In the genomic region with DNA sequence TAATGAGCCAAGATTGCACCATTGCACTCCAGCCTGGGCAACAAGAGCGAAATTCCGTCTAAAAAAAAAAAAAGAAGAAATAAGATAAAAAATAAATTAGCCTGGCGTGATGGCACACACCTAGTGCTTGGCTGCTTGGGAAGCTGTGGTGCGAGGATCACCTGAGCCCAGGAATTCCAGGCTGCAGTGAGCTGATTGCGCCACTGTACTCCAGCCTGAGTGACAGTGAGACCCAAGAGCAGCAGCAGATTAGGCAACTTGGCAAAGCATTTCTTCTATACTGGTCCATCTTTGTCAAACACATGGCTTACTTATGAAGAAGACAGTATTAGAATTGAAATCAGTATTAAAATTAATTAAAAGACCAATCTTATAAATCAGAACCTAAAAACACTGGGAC, we compare ENCODE assay signal across 1 cellular context.
TF ChIP-seq lines count a peak whose summit lies in the region.

No MANE protein-coding gene starts in this region.

TF ChIP-seq in GM23338, 12 proteins besides CTCF, POLR2A, EP300 and RAD21 (continued from another document):
- TF ChIP-seq, protein P1, sequence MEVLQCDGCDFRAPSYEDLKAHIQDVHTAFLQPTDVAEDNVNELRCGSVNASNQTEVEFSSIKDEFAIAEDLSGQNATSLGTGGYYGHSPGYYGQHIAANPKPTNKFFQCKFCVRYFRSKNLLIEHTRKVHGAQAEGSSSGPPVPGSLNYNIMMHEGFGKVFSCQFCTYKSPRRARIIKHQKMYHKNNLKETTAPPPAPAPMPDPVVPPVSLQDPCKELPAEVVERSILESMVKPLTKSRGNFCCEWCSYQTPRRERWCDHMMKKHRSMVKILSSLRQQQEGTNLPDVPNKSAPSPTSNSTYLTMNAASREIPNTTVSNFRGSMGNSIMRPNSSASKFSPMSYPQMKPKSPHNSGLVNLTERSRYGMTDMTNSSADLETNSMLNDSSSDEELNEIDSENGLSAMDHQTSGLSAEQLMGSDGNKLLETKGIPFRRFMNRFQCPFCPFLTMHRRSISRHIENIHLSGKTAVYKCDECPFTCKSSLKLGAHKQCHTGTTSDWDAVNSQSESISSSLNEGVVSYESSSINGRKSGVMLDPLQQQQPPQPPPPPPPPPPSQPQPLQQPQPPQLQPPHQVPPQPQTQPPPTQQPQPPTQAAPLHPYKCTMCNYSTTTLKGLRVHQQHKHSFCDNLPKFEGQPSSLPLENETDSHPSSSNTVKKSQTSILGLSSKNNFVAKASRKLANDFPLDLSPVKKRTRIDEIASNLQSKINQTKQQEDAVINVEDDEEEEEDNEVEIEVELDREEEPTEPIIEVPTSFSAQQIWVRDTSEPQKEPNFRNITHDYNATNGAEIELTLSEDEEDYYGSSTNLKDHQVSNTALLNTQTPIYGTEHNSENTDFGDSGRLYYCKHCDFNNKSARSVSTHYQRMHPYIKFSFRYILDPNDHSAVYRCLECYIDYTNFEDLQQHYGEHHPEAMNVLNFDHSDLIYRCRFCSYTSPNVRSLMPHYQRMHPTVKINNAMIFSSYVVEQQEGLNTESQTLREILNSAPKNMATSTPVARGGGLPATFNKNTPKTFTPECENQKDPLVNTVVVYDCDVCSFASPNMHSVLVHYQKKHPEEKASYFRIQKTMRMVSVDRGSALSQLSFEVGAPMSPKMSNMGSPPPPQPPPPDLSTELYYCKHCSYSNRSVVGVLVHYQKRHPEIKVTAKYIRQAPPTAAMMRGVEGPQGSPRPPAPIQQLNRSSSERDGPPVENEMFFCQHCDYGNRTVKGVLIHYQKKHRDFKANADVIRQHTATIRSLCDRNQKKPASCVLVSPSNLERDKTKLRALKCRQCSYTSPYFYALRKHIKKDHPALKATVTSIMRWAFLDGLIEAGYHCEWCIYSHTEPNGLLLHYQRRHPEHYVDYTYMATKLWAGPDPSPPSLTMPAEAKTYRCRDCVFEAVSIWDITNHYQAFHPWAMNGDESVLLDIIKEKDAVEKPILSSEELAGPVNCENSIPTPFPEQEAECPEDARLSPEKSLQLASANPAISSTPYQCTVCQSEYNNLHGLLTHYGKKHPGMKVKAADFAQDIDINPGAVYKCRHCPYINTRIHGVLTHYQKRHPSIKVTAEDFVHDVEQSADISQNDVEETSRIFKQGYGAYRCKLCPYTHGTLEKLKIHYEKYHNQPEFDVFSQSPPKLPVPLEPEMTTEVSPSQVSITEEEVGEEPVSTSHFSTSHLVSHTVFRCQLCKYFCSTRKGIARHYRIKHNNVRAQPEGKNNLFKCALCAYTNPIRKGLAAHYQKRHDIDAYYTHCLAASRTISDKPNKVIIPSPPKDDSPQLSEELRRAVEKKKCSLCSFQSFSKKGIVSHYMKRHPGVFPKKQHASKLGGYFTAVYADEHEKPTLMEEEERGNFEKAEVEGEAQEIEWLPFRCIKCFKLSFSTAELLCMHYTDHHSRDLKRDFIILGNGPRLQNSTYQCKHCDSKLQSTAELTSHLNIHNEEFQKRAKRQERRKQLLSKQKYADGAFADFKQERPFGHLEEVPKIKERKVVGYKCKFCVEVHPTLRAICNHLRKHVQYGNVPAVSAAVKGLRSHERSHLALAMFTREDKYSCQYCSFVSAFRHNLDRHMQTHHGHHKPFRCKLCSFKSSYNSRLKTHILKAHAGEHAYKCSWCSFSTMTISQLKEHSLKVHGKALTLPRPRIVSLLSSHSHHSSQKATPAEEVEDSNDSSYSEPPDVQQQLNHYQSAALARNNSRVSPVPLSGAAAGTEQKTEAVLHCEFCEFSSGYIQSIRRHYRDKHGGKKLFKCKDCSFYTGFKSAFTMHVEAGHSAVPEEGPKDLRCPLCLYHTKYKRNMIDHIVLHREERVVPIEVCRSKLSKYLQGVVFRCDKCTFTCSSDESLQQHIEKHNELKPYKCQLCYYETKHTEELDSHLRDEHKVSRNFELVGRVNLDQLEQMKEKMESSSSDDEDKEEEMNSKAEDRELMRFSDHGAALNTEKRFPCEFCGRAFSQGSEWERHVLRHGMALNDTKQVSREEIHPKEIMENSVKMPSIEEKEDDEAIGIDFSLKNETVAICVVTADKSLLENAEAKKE (CRISPR knock-in tag; IDR thresholded peaks at IDR 0.05): no peak
- TF ChIP-seq ZNF331 (CRISPR knock-in tag; IDR thresholded peaks at IDR 0.05; ENCODE audit: low read depth) (no peak), POLR2AphosphoS5 (IDR thresholded peaks at IDR 0.05; ENCODE audit: low read depth) (no peak), EZH2phosphoT487 (IDR thresholded peaks at IDR 0.05; ENCODE audit: unreplicated experiment) (no peak), EZH2 (IDR thresholded peaks at IDR 0.05; ENCODE audit: low read depth, unreplicated experiment) (no peak), ZNF114 (CRISPR knock-in tag; IDR thresholded peaks at IDR 0.05) (no peak), STAT1 (IDR thresholded peaks at IDR 0.05; ENCODE audit: unreplicated experiment) (no peak), NANOG (IDR thresholded peaks at IDR 0.05; ENCODE audit: borderline replicate concordance) (no peak)
- TF ChIP-seq, protein P2, sequence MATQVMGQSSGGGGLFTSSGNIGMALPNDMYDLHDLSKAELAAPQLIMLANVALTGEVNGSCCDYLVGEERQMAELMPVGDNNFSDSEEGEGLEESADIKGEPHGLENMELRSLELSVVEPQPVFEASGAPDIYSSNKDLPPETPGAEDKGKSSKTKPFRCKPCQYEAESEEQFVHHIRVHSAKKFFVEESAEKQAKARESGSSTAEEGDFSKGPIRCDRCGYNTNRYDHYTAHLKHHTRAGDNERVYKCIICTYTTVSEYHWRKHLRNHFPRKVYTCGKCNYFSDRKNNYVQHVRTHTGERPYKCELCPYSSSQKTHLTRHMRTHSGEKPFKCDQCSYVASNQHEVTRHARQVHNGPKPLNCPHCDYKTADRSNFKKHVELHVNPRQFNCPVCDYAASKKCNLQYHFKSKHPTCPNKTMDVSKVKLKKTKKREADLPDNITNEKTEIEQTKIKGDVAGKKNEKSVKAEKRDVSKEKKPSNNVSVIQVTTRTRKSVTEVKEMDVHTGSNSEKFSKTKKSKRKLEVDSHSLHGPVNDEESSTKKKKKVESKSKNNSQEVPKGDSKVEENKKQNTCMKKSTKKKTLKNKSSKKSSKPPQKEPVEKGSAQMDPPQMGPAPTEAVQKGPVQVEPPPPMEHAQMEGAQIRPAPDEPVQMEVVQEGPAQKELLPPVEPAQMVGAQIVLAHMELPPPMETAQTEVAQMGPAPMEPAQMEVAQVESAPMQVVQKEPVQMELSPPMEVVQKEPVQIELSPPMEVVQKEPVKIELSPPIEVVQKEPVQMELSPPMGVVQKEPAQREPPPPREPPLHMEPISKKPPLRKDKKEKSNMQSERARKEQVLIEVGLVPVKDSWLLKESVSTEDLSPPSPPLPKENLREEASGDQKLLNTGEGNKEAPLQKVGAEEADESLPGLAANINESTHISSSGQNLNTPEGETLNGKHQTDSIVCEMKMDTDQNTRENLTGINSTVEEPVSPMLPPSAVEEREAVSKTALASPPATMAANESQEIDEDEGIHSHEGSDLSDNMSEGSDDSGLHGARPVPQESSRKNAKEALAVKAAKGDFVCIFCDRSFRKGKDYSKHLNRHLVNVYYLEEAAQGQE (IDR thresholded peaks at IDR 0.05; ENCODE audit: unreplicated experiment): no peak
